ENCODE assay signal across 8 cellular contexts in the genomic region with DNA sequence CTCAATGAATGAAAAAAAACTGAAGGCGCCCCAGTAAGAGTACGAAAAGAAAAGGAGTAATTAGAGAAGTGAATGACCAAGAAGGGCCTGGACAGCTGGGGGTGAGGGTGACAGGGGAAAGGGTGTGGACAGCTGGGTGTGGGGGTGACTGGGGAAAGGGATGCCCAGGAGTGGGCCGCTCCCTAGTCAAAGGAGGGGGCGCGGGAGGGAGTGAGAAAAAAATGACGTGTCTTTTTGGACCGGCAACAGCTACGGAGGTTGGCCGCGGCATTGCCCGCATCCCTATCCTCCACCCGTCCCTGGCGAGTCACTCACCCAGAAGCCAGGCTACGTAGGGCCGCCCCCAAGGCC. TPM values are rescaled to one million over a fixed set of nuclear protein-coding genes. Genes with fewer than 3 reads are reported as not detected.
A peak's percentile ranks its signal among the peaks of the same experiment; 100 is the strongest.
DNase-seq lines count a peak whose midpoint lies in the region; ATAC-seq, FAIRE-seq and TF ChIP-seq lines count a peak whose summit lies in the region.

No MANE protein-coding gene starts in this region.

- peak overlapping the region; percentile 98 for H2AFZ ChIP-seq in H1 (ENCODE audit: low read length)

- no peak overlapping the region for H2BK20ac ChIP-seq in H1 (ENCODE audit: low read length)

- no peaks in the 10 kb centered on the region for H3K36me3 ChIP-seq in H1 (ENCODE audit: control insufficient read depth in 2 of 4, insufficient read depth in 4 of 4, low read length in 3 of 4)

- no peak for FAIRE-seq in H1 (lab: Jason Lieb, UNC)

- peak overlapping the region; percentile 97 for H3K27ac ChIP-seq in H1 (ENCODE audit: low read depth, low read length)

- peak overlapping the region; percentile 47 for H3K56ac ChIP-seq in H1 (replicated peaks; ENCODE audit: insufficient read length, low read depth, low read length)

- DNase-seq in SKM-1 (lab: John Stamatoyannopoulos, UW; ENCODE audit: unreplicated experiment) = peak; percentile 63
- no peak for DNase-seq in SKM-1 treated with dmso at 0.1 percent for 144 hours (lab: John Stamatoyannopoulos, UW; ENCODE audit: unreplicated experiment)
- DNase-seq in MV-4-11 (lab: John Stamatoyannopoulos, UW) = peak; percentile 96
- DNase-seq in H1 (ENCODE audit: low read depth in 1 of 2, low spot score in 2 of 2) = no peak
- peak; percentile 95 for DNase-seq in myocyte (ENCODE audit: low read depth)
- no peak for DNase-seq in NCI-H510A treated with DMSO at 0.1 percent for 48 hours (lab: John Stamatoyannopoulos, UW)
- DNase-seq in activated gamma-delta T cell (lab: John Stamatoyannopoulos, UW) = no peak

- H4K91ac ChIP-seq in H1 (replicated peaks; ENCODE audit: insufficient read length, low read length) = no peak overlapping the region

- no peaks in the 10 kb centered on the region; a peak in 2 of 7 replicates for H3K4me1 ChIP-seq in H1 (replicated peaks in 1 of 4; ENCODE audit: control insufficient read depth in 3 of 4, insufficient read depth in 4 of 4, low read length in 3 of 4)

- H3K79me1 ChIP-seq in H1 (ENCODE audit: low read depth, low read length) = no peaks in the 10 kb centered on the region

- H3K23ac ChIP-seq in H1 (ENCODE audit: insufficient read length) = no peak overlapping the region

- H2BK5ac ChIP-seq in H1 (ENCODE audit: low read depth, low read length) = peak overlapping the region; percentile 96; the same call in 1 of the 2 replicates

- H3K4ac ChIP-seq in H1 (replicated peaks; ENCODE audit: insufficient read length, low read depth, low read length) = no peak overlapping the region

- no peak for TF ChIP-seq EP300 in H1 (IDR thresholded peaks at IDR 0.05; ENCODE audit: borderline replicate concordance in 1 of 2, low read depth in 2 of 2, low read length in 2 of 2)

- CTCF ChIA-PET in H1 (lab: Charles Lee; ENCODE audit: partially characterized antibody) = interaction anchor here (0.9 to 1.9 kb wide), 4 partner anchors 13 to 1036 kb away, joined by 3 to 8 read pairs (median 3); no protein-coding TSS in a partner anchor

- no peak overlapping the region; the same call in 1 of the 2 replicates for H3K18ac ChIP-seq in H1 (ENCODE audit: extremely low read depth, low read length)

- POLR2A ChIA-PET in H1 (lab: Charles Lee; ENCODE audit: partially characterized antibody) = interaction anchor here (0.9 to 1.9 kb wide), 6 partner anchors 9 to 620 kb away, joined by 3 to 10 read pairs (median 4); a partner anchor contains a TSS

- H3K9ac ChIP-seq in H1 (replicated peaks in 1 of 4; ENCODE audit: extremely low read depth in 1 of 4, low read depth in 3 of 4, low read length in 3 of 4) = peak overlapping the region in 3 of 4 experiments; percentile 90 to 93 (median 93); a peak in 6 of 7 replicates

- no peak overlapping the region for H3K14ac ChIP-seq in H1 (ENCODE audit: insufficient read length)

- H3K9me3 ChIP-seq in H1 (ENCODE audit: insufficient read depth in 2 of 2, low read depth in 1 of 2, low read length in 1 of 2) = no peaks in the 10 kb centered on the region; a peak in 1 of 4 replicates

- H2BK120ac ChIP-seq in H1 (replicated peaks; ENCODE audit: low read depth, low read length) = no peak overlapping the region

- no peak overlapping the region for H2BK15ac ChIP-seq in H1 (ENCODE audit: low read length)

- WGBS in H1 (ENCODE audit: extremely low coverage in 1 of 2, insufficient coverage in 1 of 2, insufficient read length in 1 of 2, insufficient replicate concordance in 2 of 2, low coverage in 1 of 2, low lambda C conversion rate in 2 of 2, missing lambda C conversion rate in 1 of 2), 2 experiments = 2% methylated on average over 5 of the region's 15 CpGs; no CpG with 5 or more reads in 1 of the 2 experiments

- H3K4me3 ChIP-seq in H1 (ENCODE audit: extremely low read depth in 1 of 4, insufficient read depth in 2 of 4, low read depth in 3 of 4, low read length in 4 of 4) = peak overlapping the region; percentile 81 to 96 (median 84)

- no peak overlapping the region for H2BK12ac ChIP-seq in H1 (ENCODE audit: low read depth, low read length)

- peak overlapping the region; percentile 60 for H4K5ac ChIP-seq in H1 (ENCODE audit: insufficient read length, low read depth, low read length)

- H2AK5ac ChIP-seq in H1 (ENCODE audit: low read depth, low read length) = no peak overlapping the region

- no peaks in the 10 kb centered on the region for H3K27me3 ChIP-seq in H1 (replicated peaks in 1 of 4; ENCODE audit: control insufficient read depth in 3 of 4, extremely low read depth in 1 of 4, insufficient read depth in 3 of 4, low read length in 3 of 4)

- TF ChIP-seq RAD21 in H1 (IDR thresholded peaks at IDR 0.05 in 1 of 2, conservative IDR thresholded peaks at IDR 0.05 in 1 of 2; ENCODE audit: low read depth in 2 of 2, low read length in 2 of 2) = no peak

- H3K79me2 ChIP-seq in H1 (ENCODE audit: control insufficient read depth in 1 of 2, insufficient read depth in 2 of 2, low read length in 2 of 2) = peaks cover 0 to 40% of the 10 kb centered on the region in 2 experiments; a peak in 2 of 4 replicates

- TF ChIP-seq POLR2A in H1 (IDR thresholded peaks at IDR 0.05; ENCODE audit: control extremely low read depth in 1 of 2, low read depth in 2 of 2, low read length in 2 of 2) = no peak

- peaks cover 5% of the 10 kb centered on the region; the same call in 1 of the 2 replicates for H3K23me2 ChIP-seq in H1 (ENCODE audit: low read depth, low read length)

- H4K20me1 ChIP-seq in H1 (replicated peaks in 1 of 2; ENCODE audit: control insufficient read depth in 1 of 2, insufficient read depth in 2 of 2, low read length in 2 of 2) = peaks cover 0 to 2% of the 10 kb centered on the region in 2 experiments

- no peak for ATAC-seq in HG03108 (IDR thresholded peaks at IDR 0.05; ENCODE audit: unreplicated experiment)

- H3K4me2 ChIP-seq in H1 (ENCODE audit: insufficient read depth in 1 of 2, low read depth in 2 of 2, low read length in 2 of 2) = peak overlapping the region; percentile 68 to 87

- H4K8ac ChIP-seq in H1 (ENCODE audit: extremely low read depth, insufficient read depth, low read length) = no peak overlapping the region; the same call in 1 of the 2 replicates

- no peak for TF ChIP-seq CTCF in H1 (IDR thresholded peaks at IDR 0.05; ENCODE audit: control extremely low read depth in 1 of 3, insufficient read depth in 1 of 3, low read depth in 1 of 3, low read length in 3 of 3)

TF ChIP-seq in H1, 55 proteins besides CTCF, POLR2A, EP300 and RAD21 (continues in another document):
- TF ChIP-seq SUZ12 (IDR thresholded peaks at IDR 0.05; ENCODE audit: low read length) (0 out of 2 replicates have a peak, but pooled peaks have one; percentile 3), SP4 (IDR thresholded peaks at IDR 0.05; ENCODE audit: low read length) (0 out of 2 replicates have a peak, but pooled peaks have one; percentile 51), SP1 (IDR thresholded peaks at IDR 0.05; ENCODE audit: low read depth, low read length) (0 out of 2 replicates have a peak, but pooled peaks have one; percentile 12), SIX5 (IDR thresholded peaks at IDR 0.05; ENCODE audit: low read depth, low read length) (no peak), BACH1 (IDR thresholded peaks at IDR 0.05; ENCODE audit: low read length) (no peak), SIN3A (conservative IDR thresholded peaks at IDR 0.05 in 1 of 2, IDR thresholded peaks at IDR 0.05 in 1 of 2; ENCODE audit: low read depth in 1 of 2, low read length in 2 of 2) (0 out of 4 replicates have a peak, but pooled peaks have one; percentile 23 to 34), CHD1 (IDR thresholded peaks at IDR 0.05; ENCODE audit: low read depth, low read length) (no peak)
- TF ChIP-seq, protein P1, sequence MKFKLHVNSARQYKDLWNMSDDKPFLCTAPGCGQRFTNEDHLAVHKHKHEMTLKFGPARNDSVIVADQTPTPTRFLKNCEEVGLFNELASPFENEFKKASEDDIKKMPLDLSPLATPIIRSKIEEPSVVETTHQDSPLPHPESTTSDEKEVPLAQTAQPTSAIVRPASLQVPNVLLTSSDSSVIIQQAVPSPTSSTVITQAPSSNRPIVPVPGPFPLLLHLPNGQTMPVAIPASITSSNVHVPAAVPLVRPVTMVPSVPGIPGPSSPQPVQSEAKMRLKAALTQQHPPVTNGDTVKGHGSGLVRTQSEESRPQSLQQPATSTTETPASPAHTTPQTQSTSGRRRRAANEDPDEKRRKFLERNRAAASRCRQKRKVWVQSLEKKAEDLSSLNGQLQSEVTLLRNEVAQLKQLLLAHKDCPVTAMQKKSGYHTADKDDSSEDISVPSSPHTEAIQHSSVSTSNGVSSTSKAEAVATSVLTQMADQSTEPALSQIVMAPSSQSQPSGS (IDR thresholded peaks at IDR 0.05; ENCODE audit: low read length) = no peak; the same call in 1 of the 2 replicates
- TF ChIP-seq, protein P2, sequence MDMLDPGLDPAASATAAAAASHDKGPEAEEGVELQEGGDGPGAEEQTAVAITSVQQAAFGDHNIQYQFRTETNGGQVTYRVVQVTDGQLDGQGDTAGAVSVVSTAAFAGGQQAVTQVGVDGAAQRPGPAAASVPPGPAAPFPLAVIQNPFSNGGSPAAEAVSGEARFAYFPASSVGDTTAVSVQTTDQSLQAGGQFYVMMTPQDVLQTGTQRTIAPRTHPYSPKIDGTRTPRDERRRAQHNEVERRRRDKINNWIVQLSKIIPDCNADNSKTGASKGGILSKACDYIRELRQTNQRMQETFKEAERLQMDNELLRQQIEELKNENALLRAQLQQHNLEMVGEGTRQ (IDR thresholded peaks at IDR 0.05; ENCODE audit: low read length) = no peak

RNA-seq across cellular contexts. Expression of a gene that starts 0.3 kb away (rescaled TPM):
- total RNA-seq in H1 (2021; fragmentation: NEBNext Ultra II Directional; extraction: Animal tissue kit (Norgen Biotek cat#: 25700)) = 0.33 and 0.39 TPM in 2 replicates
- 0.06 and 0.11 TPM in 2 replicates for polyA plus RNA-seq in H1 (2011; rRNA removed)
- polyA plus RNA-seq in H1 (2011; cell fraction: cytosol; rRNA removed) = 0.09 TPM
- polyA plus RNA-seq in H1 (2011; cell fraction: nucleus; rRNA removed) = not detected
- not detected in 4 replicates for polyA plus RNA-seq in H1 (2012, experiment 1 of 2)
- polyA plus RNA-seq in H1 (2012, experiment 2 of 2) = not detected
- 0.22 TPM for polyA plus RNA-seq in H1 (2013, experiment 1 of 2)
- polyA plus RNA-seq in H1 (2013, experiment 2 of 2) = 0.15 TPM
- polyA minus RNA-seq in H1 (2011; rRNA and poly(A)+ RNA removed) = not detected in 2 replicates
- polyA minus RNA-seq in H1 (2011; cell fraction: cytosol; rRNA and poly(A)+ RNA removed) = not detected
- polyA minus RNA-seq in H1 (2011; cell fraction: nucleus; rRNA and poly(A)+ RNA removed) = not detected
- total RNA-seq in myocyte = 0.64 and 0.83 TPM in 2 replicates
- 1.1 TPM for polyA plus RNA-seq in myocyte (2012)

RNA-seq across cellular contexts. Expression of a gene that starts 0.4 kb away (rescaled TPM):
- total RNA-seq in H1 (2021; fragmentation: NEBNext Ultra II Directional; extraction: Animal tissue kit (Norgen Biotek cat#: 25700)) = 36.1 and 39.2 TPM in 2 replicates
- polyA plus RNA-seq in H1 (2011; rRNA removed) = 11.6 and 17.4 TPM in 2 replicates
- polyA plus RNA-seq in H1 (2011; cell fraction: cytosol; rRNA removed) = 24.5 TPM
- 22.7 TPM for polyA plus RNA-seq in H1 (2011; cell fraction: nucleus; rRNA removed)
- 24.0 to 30.2 TPM (median 25.2 TPM) in 4 replicates for polyA plus RNA-seq in H1 (2012, experiment 1 of 2)
- 1.7 TPM for polyA plus RNA-seq in H1 (2012, experiment 2 of 2)
- polyA plus RNA-seq in H1 (2013, experiment 1 of 2) = 26.2 TPM
- polyA plus RNA-seq in H1 (2013, experiment 2 of 2) = 24.3 TPM
- 18.5 and 19.1 TPM in 2 replicates for polyA minus RNA-seq in H1 (2011; rRNA and poly(A)+ RNA removed)
- polyA minus RNA-seq in H1 (2011; cell fraction: cytosol; rRNA and poly(A)+ RNA removed) = 8.1 TPM
- polyA minus RNA-seq in H1 (2011; cell fraction: nucleus; rRNA and poly(A)+ RNA removed) = 67.7 TPM
- 68.9 and 93.9 TPM in 2 replicates for total RNA-seq in myocyte
- 52.1 TPM for polyA plus RNA-seq in myocyte (2012)

Comparison
In these comparisons a context has a peak if more than half of its experiments do, and no peak if none do; other contexts are left out.
1. DNase-seq: peak in SKM-1 (single experiment), MV-4-11 (single experiment) and myocyte (single experiment); none in SKM-1 treated with dmso at 0.1 percent for 144 hours (single experiment), H1 (0 of 2), NCI-H510A treated with DMSO at 0.1 percent for 48 hours (single experiment) and activated gamma-delta T cell (single experiment).